18 cellular contexts compared by ENCODE assay signal in the genomic region with DNA sequence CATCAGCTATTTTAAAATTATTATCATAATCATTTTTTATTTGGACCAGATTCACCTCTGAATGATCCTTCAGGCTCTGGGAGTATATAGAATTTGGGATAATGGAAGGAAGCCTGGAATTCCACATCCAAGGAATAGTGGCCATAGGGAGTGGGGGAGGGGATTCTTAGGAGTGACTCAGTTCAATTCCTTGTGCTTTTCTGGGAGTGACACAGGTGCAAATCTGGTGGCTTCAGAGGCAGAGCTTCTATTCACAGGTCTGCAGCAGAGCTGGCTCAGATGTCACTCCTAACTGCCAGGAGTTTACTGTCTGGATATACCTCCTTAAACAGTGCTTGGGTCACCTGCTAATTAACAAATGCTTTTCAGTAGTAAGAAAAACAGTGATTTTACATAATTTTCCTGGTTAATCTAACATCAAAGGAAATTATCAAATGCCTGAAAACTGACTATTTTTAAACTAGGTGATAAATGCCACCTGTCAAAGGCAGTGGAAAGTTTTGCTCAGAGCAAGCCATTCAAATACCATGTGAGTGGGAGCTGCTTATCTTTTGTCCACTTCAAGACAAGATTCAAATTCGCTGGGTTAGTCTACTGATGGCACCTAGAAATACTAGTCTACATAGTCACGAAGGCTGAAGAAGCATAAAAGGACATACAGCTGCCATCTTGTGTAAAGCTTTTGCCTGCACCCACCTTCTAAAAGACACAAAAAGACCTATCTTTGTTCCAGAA.
DNase-seq lines count a peak whose midpoint lies in the region; ATAC-seq, FAIRE-seq and TF ChIP-seq lines count a peak whose summit lies in the region.
"Had no signal": no experiment of that assay in that cellular context is flagged by ENCODE, and none has a peak within 500 bp of the region (broad histone marks: within the 10 kb centered on the region; RNA-seq: fewer than 3 reads in every experiment).

No MANE protein-coding gene starts in this region.

- no peak overlapping the region for H3K14ac ChIP-seq in neuronal stem cell (ENCODE audit: low read length)

- H3K9me3 ChIP-seq in endothelial cell of umbilical vein (replicated peaks; ENCODE audit: control insufficient read depth, insufficient read depth, low read length) (no peaks in the 10 kb centered on the region), neuronal stem cell (replicated peaks in 1 of 2; ENCODE audit: control insufficient read depth in 2 of 2, insufficient read depth in 1 of 2, low read depth in 1 of 2, low read length in 2 of 2) (no peaks in the 10 kb centered on the region)
- H3K9me3 ChIP-seq: BLaER1 treated with 17β-estradiol and CSF1 and Interleukin-3, amounts not matched to agents 10 nM and 100 nM; heart left ventricle had no signal

- H3K9me1 ChIP-seq in endothelial cell of umbilical vein (replicated peaks; ENCODE audit: control insufficient read depth, extremely low read depth, insufficient read depth, low read length), result no peaks in the 10 kb centered on the region

- H2BK12ac ChIP-seq in neuronal stem cell (ENCODE audit: low read length), result no peak overlapping the region

- no peak overlapping the region for H2BK120ac ChIP-seq in neuronal stem cell (ENCODE audit: low read depth, low read length)

- TF ChIP-seq CTCF in endothelial cell of umbilical vein (IDR thresholded peaks at IDR 0.05; ENCODE audit: extremely low read depth in 1 of 2, insufficient read depth in 1 of 2, low read depth in 1 of 2, low read length in 2 of 2), result no peak

- H3K27me3 ChIP-seq in endothelial cell of umbilical vein (ENCODE audit: control insufficient read depth in 2 of 2, insufficient read depth in 2 of 2, low read length in 2 of 2) (no peaks in the 10 kb centered on the region), neuronal stem cell (ENCODE audit: control insufficient read depth in 3 of 3, insufficient read depth in 3 of 3, low read depth in 1 of 3, low read length in 3 of 3) (no peaks in the 10 kb centered on the region)
- H3K27me3 ChIP-seq: BLaER1 treated with 17β-estradiol and CSF1 and Interleukin-3, amounts not matched to agents 10 nM and 100 nM; heart left ventricle had no signal

- CTCF ChIA-PET in endothelial cell of umbilical vein (lab: Charles Lee), result interaction anchor here (0.7 to 1.4 kb wide), 5 partner anchors 12 to 56 kb away, joined by 3 to 4 read pairs (median 3); no protein-coding TSS in a partner anchor

- no TSS peak for BruUV-seq in endothelial cell of umbilical vein (replicated peaks; lab: Mats Ljungman, UMichigan)

- DNase-seq in NCI-H2196 treated with DMSO at 0.1 percent for 48 hours (lab: John Stamatoyannopoulos, UW; ENCODE audit: unreplicated experiment) (peak; percentile 4), NCI-H2196 (lab: John Stamatoyannopoulos, UW; ENCODE audit: unreplicated experiment) (no peak), NCI-H2171 treated with DMSO at 0.1 percent for 48 hours (lab: John Stamatoyannopoulos, UW) (peak; percentile 50), endothelial cell of umbilical vein (ENCODE audit: low read depth, low spot score) (peak; percentile 34), neuronal stem cell (ENCODE audit: low spot score) (no peak)
- DNase-seq in activated CD4-positive, alpha-beta T cell treated with anti-CD3 and anti-CD28 coated beads for 48 hours, result no peak
- DNase-seq: activated CD4-positive, alpha-beta T cell treated with anti-CD3 and anti-CD28 coated beads, Interleukin-2, amount 10 ng/mL, durations not matched to agents 7 days and 5 days; EL; heart left ventricle; kidney; mammary epithelial cell; NCI-H1436; NCI-H446 treated with DMSO at 0.1 percent for 48 hours; stimulated activated CD8-positive, alpha-beta memory T cell treated with anti-CD3 and anti-CD28 coated beads, Interleukin-4, amount 100 ng/mL, for 48 hours had no signal

- dilution Hi-C loops in endothelial cell of umbilical vein (cut with MboI; ENCODE audit: extremely low pct_ligation_motif_present, low sequenced_read_pairs), result no loop called here

- no CpG with 5 or more reads among the region's 2 CpGs for WGBS in neuronal stem cell (ENCODE audit: extremely low coverage in 2 of 2, insufficient read length in 2 of 2, insufficient replicate concordance in 1 of 2), 2 donors

- H3K4me3 ChIP-seq in endothelial cell of umbilical vein (replicated peaks in 1 of 3; ENCODE audit: insufficient read depth in 1 of 3, low read depth in 1 of 3, low read length in 3 of 3) (no peak overlapping the region), neuronal stem cell (ENCODE audit: low read length in 2 of 2) (no peak overlapping the region)
- H3K4me3 ChIP-seq: BLaER1 treated with 17β-estradiol and CSF1 and Interleukin-3, amounts not matched to agents 10 nM and 100 nM; heart left ventricle had no signal

- peaks cover 28% of the 10 kb centered on the region for H3K4me1 ChIP-seq in endothelial cell of umbilical vein (ENCODE audit: control insufficient read depth, extremely low read depth, insufficient read depth, low read length)
- peaks cover 17 to 22% of the 10 kb centered on the region in 2 donors for H3K4me1 ChIP-seq in neuronal stem cell (ENCODE audit: control insufficient read depth in 2 of 2, insufficient read depth in 1 of 2, low read depth in 1 of 2, low read length in 2 of 2)

- H3K27ac ChIP-seq in endothelial cell of umbilical vein (ENCODE audit: insufficient read depth, low read depth, low read length), result no peak overlapping the region
- H3K27ac ChIP-seq in neuronal stem cell (replicated peaks; ENCODE audit: low read length), result peak overlapping the region; percentile 49
- H3K27ac ChIP-seq: BLaER1 treated with 17β-estradiol and CSF1 and Interleukin-3, amounts not matched to agents 10 nM and 100 nM; heart left ventricle had no signal

- H3K23ac ChIP-seq in neuronal stem cell (ENCODE audit: low read depth, low read length, poor library complexity), result no peak overlapping the region

- H3K79me2 ChIP-seq in endothelial cell of umbilical vein (ENCODE audit: control insufficient read depth, insufficient read depth, low read length), result peaks cover 2% of the 10 kb centered on the region

- H4K8ac ChIP-seq in neuronal stem cell (ENCODE audit: low read depth, low read length), result no peak overlapping the region

- H3K4ac ChIP-seq in neuronal stem cell (ENCODE audit: low read length), result no peak overlapping the region

- no peaks in the 10 kb centered on the region for H4K20me1 ChIP-seq in endothelial cell of umbilical vein (replicated peaks; ENCODE audit: control insufficient read depth, extremely low read depth, insufficient read depth, low read length)
- H4K20me1 ChIP-seq: BLaER1 treated with 17β-estradiol and CSF1 and Interleukin-3, amounts not matched to agents 10 nM and 100 nM had no signal

- POLR2A ChIA-PET in endothelial cell of umbilical vein (lab: Charles Lee), result no interaction called here

- ATAC-seq in GM21526 (IDR thresholded peaks at IDR 0.05; ENCODE audit: low FRiP score, unreplicated experiment) (no peak), GM21367 (IDR thresholded peaks at IDR 0.05; ENCODE audit: unreplicated experiment) (no peak)

- intact Hi-C loops in endothelial cell of umbilical vein (cut with micrococcal nuclease), result no loop called here

- H3K18ac ChIP-seq in neuronal stem cell (ENCODE audit: low read length), result no peak overlapping the region

- no peaks in the 10 kb centered on the region for H3K79me1 ChIP-seq in neuronal stem cell (ENCODE audit: low read depth, low read length)

- no peak overlapping the region for H3K9ac ChIP-seq in endothelial cell of umbilical vein (replicated peaks; ENCODE audit: extremely low read depth, insufficient read depth, low read length)
- no peak overlapping the region for H3K9ac ChIP-seq in neuronal stem cell (ENCODE audit: low read depth, low read length, poor library complexity)
- H3K9ac ChIP-seq: BLaER1 treated with 17β-estradiol and CSF1 and Interleukin-3, amounts not matched to agents 10 nM and 100 nM had no signal

- no peak for TF ChIP-seq POLR2A in endothelial cell of umbilical vein (IDR thresholded peaks at IDR 0.05; ENCODE audit: low read depth, low read length)

- no peak overlapping the region for H2AFZ ChIP-seq in endothelial cell of umbilical vein (ENCODE audit: low read depth, low read length)
- H2AFZ ChIP-seq in neuronal stem cell (ENCODE audit: low read length), result no peak overlapping the region

- H3K4me2 ChIP-seq in endothelial cell of umbilical vein (ENCODE audit: insufficient read depth, low read length) (no peak overlapping the region), neuronal stem cell (ENCODE audit: insufficient read depth, low read length, poor library complexity, severe bottlenecking) (no peak overlapping the region)

- no peak overlapping the region for H2BK5ac ChIP-seq in neuronal stem cell (ENCODE audit: low read length)

- H4K91ac ChIP-seq in neuronal stem cell (ENCODE audit: low read depth, low read length, poor library complexity), result no peak overlapping the region

- H3K36me3 ChIP-seq in endothelial cell of umbilical vein (ENCODE audit: control insufficient read depth in 2 of 2, extremely low read depth in 1 of 2, insufficient read depth in 2 of 2, low read length in 2 of 2) (peaks cover 0 to 4% of the 10 kb centered on the region in 2 experiments), neuronal stem cell (replicated peaks in 1 of 2; ENCODE audit: control insufficient read depth in 2 of 2, insufficient read depth in 2 of 2, low read length in 2 of 2) (peaks cover 0 to 1% of the 10 kb centered on the region in 2 donors)
- H3K36me3 ChIP-seq: BLaER1 treated with 17β-estradiol and CSF1 and Interleukin-3, amounts not matched to agents 10 nM and 100 nM; heart left ventricle had no signal

- no peak overlapping the region for H2AK5ac ChIP-seq in neuronal stem cell (ENCODE audit: low read depth, low read length)

- no peak overlapping the region for H2BK15ac ChIP-seq in neuronal stem cell (ENCODE audit: low read length)

- FAIRE-seq in endothelial cell of umbilical vein (lab: Jason Lieb, UNC), result no peak
- FAIRE-seq: bronchial epithelial cell, kidney had no signal

TF ChIP-seq in endothelial cell of umbilical vein, 7 proteins besides CTCF, POLR2A, EP300 and RAD21:
- TF ChIP-seq MYC (IDR thresholded peaks at IDR 0.05; ENCODE audit: low read depth, low read length), result no peak
- TF ChIP-seq POLR2AphosphoS5 (IDR thresholded peaks at IDR 0.05; ENCODE audit: insufficient read depth, low read depth, low read length), result no peak
- TF ChIP-seq EZH2 (IDR thresholded peaks at IDR 0.05; ENCODE audit: borderline replicate concordance, low read depth, low read length, severe bottlenecking), result no peak
- TF ChIP-seq GATA2 (IDR thresholded peaks at IDR 0.05; ENCODE audit: insufficient read depth, insufficient read length, low read depth, low read length), result no peak
- no peak for TF ChIP-seq JUN (IDR thresholded peaks at IDR 0.05; ENCODE audit: borderline replicate concordance, insufficient read depth, insufficient read length, low read depth)
TF ChIP-seq in endothelial cell of umbilical vein: peak in this region for 0.

Comparison
In these comparisons a context has a peak if more than half of its experiments do, and no peak if none do; other contexts are left out.
1. DNase-seq: peak in NCI-H2196 treated with DMSO at 0.1 percent for 48 hours (single experiment), NCI-H2171 treated with DMSO at 0.1 percent for 48 hours (single experiment) and endothelial cell of umbilical vein (single experiment); none in NCI-H2196 (single experiment), neuronal stem cell (single experiment) and activated CD4-positive, alpha-beta T cell treated with anti-CD3 and anti-CD28 coated beads for 48 hours (single experiment).